15 cellular contexts compared by ENCODE assay signal in genomic region chr16:88066680-88067529, GRCh38.
DNase-seq lines count a peak whose midpoint lies in the region; ATAC-seq, FAIRE-seq and TF ChIP-seq lines count a peak whose summit lies in the region.
"Had no signal": no experiment of that assay in that cellular context is flagged by ENCODE, and none has a peak within 500 bp of the region (broad histone marks: within the 10 kb centered on the region; RNA-seq: fewer than 3 reads in every experiment).

No MANE protein-coding gene starts in this region.

- CTCF ChIA-PET in WTC11 (lab: Charles Lee): no interaction called here

- no peaks in the 10 kb centered on the region for H3K9me3 ChIP-seq in kidney (ENCODE audit: control insufficient read depth in 1 of 2, low read length in 2 of 2)

- peak; percentile 39 for DNase-seq in CD14-positive monocyte (ENCODE audit: low spot score)
- DNase-seq in WTC11 (ENCODE audit: low spot score): no peak
- DNase-seq in kidney: peak; percentile 67
- peak; percentile 62 for DNase-seq in posterior vena cava (ENCODE audit: low spot score)
- no peak for DNase-seq in NCI-H2029 (lab: John Stamatoyannopoulos, UW)
- DNase-seq: COR-L47, IMR-90, NCI-H1417 treated with DMSO at 0.1 percent for 48 hours, NCI-H2029 treated with DMSO at 0.1 percent for 48 hours, NCI-H510A treated with DMSO at 0.1 percent for 48 hours had no signal

- POLR2A ChIA-PET in WTC11 (lab: Charles Lee): no interaction called here

- no peak overlapping the region for H3K9ac ChIP-seq in kidney (ENCODE audit: low read length in 2 of 2)

- no peaks in the 10 kb centered on the region for H3K4me1 ChIP-seq in kidney (ENCODE audit: control insufficient read depth in 1 of 2, insufficient read depth in 1 of 2, low read depth in 1 of 2, low read length in 2 of 2)

- no peak for FAIRE-seq in kidney (lab: Jason Lieb, UNC)

- intact Hi-C loops in CD14-positive monocyte (cut with micrococcal nuclease) (no loop called here), kidney (cut with DNase I) (no loop called here), posterior vena cava (cut with DNase I) (no loop called here)

- H3K36me3 Mint-ChIP-seq in CD14-positive monocyte (peaks cover 59 to 85% of the 10 kb centered on the region in 2 donors), WTC11 (peaks cover 8% of the 10 kb centered on the region)

- H3K27ac ChIP-seq in kidney (ENCODE audit: low read depth in 2 of 2, low read length in 2 of 2): no peak overlapping the region
- H3K27ac ChIP-seq: C4-2B had no signal

- no peaks in the 10 kb centered on the region for H3K4me1 Mint-ChIP-seq in CD14-positive monocyte
- no peaks in the 10 kb centered on the region for H3K4me1 Mint-ChIP-seq in WTC11

- peaks cover 6 to 7% of the 10 kb centered on the region in 2 donors for H3K36me3 ChIP-seq in kidney (ENCODE audit: control insufficient read depth in 1 of 2, insufficient read depth in 2 of 2, low read length in 2 of 2)

- H3K4me3 ChIP-seq in kidney (ENCODE audit: low read length in 2 of 2): no peak overlapping the region

- no peak for TF ChIP-seq CTCF in CD14-positive monocyte (IDR thresholded peaks at IDR 0.05)
- no peak for TF ChIP-seq CTCF in WTC11 (IDR thresholded peaks at IDR 0.05)
- TF ChIP-seq CTCF in kidney (IDR thresholded peaks at IDR 0.05; ENCODE audit: borderline replicate concordance, extremely low read depth, insufficient read depth): no peak

- no peaks in the 10 kb centered on the region for H3K9me3 Mint-ChIP-seq in CD14-positive monocyte
- no peaks in the 10 kb centered on the region for H3K9me3 Mint-ChIP-seq in WTC11

- H3K27me3 Mint-ChIP-seq in CD14-positive monocyte (ENCODE audit: low read depth in 3 of 3) (peaks cover 0 to 1% (median 1%) of the 10 kb centered on the region in 3 donors), WTC11 (ENCODE audit: low read depth) (no peaks in the 10 kb centered on the region)

- ATAC-seq in WTC11 (no peak), GM18520 (IDR thresholded peaks at IDR 0.05; ENCODE audit: unreplicated experiment) (no peak), HG02938 (IDR thresholded peaks at IDR 0.05; ENCODE audit: unreplicated experiment) (no peak), GM21723 (IDR thresholded peaks at IDR 0.05; ENCODE audit: unreplicated experiment) (no peak)
- ATAC-seq: HCT116 had no signal

- H3K27ac Mint-ChIP-seq in CD14-positive monocyte (peak overlapping the region in 2 of 7 donors; percentile 6 to 78), WTC11 (peak overlapping the region; percentile 60; the same call in 1 of the 2 replicates)

- no peak overlapping the region for H3K4me3 Mint-ChIP-seq in CD14-positive monocyte
- H3K4me3 Mint-ChIP-seq in WTC11: no peak overlapping the region

TF ChIP-seq in WTC11, 78 proteins besides CTCF, POLR2A, EP300 and RAD21:
- TF ChIP-seq JUN (CRISPR knock-in tag; IDR thresholded peaks at IDR 0.05): no peak
- TF ChIP-seq CREM (CRISPR knock-in tag; IDR thresholded peaks at IDR 0.05): no peak
- TF ChIP-seq NFATC4 (CRISPR knock-in tag; IDR thresholded peaks at IDR 0.05): no peak
- no peak for TF ChIP-seq ZNF281 (CRISPR knock-in tag; IDR thresholded peaks at IDR 0.05)
- no peak for TF ChIP-seq OVOL2 (CRISPR knock-in tag; IDR thresholded peaks at IDR 0.05; ENCODE audit: borderline replicate concordance)
- no peak for TF ChIP-seq GTF2I (CRISPR knock-in tag; conservative IDR thresholded peaks at IDR 0.05)
- no peak for TF ChIP-seq CREB1 (CRISPR knock-in tag; IDR thresholded peaks at IDR 0.05)
- no peak for TF ChIP-seq ZNF423 (CRISPR knock-in tag; IDR thresholded peaks at IDR 0.05)
TF ChIP-seq in WTC11: peak in this region for 0.

Comparison
In these comparisons a context has a peak if more than half of its experiments do, and no peak if none do; other contexts are left out.
1. DNase-seq: peak in CD14-positive monocyte (single experiment), kidney (single experiment) and posterior vena cava (single experiment); none in WTC11 (single experiment) and NCI-H2029 (single experiment).